21 cellular contexts compared by ENCODE assay signal in the genomic region with DNA sequence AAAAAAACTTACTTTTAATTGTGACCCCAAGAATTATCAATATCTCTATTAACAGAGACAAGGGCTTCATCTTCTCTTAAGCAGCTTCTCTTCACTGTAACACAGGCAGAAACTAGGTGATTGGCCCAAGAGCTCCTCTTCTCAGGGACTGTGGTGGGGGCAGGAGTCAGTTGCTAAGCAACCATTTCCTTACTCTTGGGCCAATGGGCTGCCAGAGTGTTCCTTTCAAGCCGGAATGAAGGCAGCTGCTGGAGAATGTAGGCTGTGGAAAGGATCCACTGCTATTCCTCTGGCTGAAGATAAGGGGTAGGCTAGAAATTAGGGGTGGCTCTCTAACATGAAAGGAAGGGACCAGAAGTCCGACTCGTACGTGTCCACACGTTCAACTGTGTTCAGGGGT. TPM values are rescaled to one million over a fixed set of nuclear protein-coding genes. Genes with fewer than 3 reads are reported as not detected.
A peak's percentile ranks its signal among the peaks of the same experiment; 100 is the strongest.
DNase-seq lines count a peak whose midpoint lies in the region; ATAC-seq, FAIRE-seq and TF ChIP-seq lines count a peak whose summit lies in the region.
"Had no signal": no experiment of that assay in that cellular context is flagged by ENCODE, and none has a peak within 500 bp of the region (broad histone marks: within the 10 kb centered on the region; RNA-seq: fewer than 3 reads in every experiment).

A gene with protein sequence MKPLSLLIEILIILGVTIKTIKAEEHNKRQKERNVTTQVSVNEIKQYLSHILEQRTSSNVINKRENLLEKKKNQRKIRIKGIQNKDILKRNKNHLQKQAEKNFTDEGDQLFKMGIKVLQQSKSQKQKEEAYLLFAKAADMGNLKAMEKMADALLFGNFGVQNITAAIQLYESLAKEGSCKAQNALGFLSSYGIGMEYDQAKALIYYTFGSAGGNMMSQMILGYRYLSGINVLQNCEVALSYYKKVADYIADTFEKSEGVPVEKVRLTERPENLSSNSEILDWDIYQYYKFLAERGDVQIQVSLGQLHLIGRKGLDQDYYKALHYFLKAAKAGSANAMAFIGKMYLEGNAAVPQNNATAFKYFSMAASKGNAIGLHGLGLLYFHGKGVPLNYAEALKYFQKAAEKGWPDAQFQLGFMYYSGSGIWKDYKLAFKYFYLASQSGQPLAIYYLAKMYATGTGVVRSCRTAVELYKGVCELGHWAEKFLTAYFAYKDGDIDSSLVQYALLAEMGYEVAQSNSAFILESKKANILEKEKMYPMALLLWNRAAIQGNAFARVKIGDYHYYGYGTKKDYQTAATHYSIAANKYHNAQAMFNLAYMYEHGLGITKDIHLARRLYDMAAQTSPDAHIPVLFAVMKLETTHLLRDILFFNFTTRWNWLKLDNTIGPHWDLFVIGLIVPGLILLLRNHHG (minus strand): TSS at position 150 of the 400 bp plus-strand sequence. CDS start 80 bp downstream, at position 70.

- H3K9me3 ChIP-seq in K562 (replicated peaks; ENCODE audit: control insufficient read depth, insufficient read depth, low read depth, low read length): no peaks in the 10 kb centered on the region
- H3K9me3 ChIP-seq: colonic mucosa had no signal

- no peaks in the 10 kb centered on the region for H3K79me2 ChIP-seq in K562 (ENCODE audit: control insufficient read depth, insufficient read depth, low read length)

- peaks cover 41% of the 10 kb centered on the region for H3K9me3 Mint-ChIP-seq in nephron progenitor cell
- H3K9me3 Mint-ChIP-seq in activated naive CD4-positive, alpha-beta T cell treated with anti-CD3 and anti-CD28 coated beads, Interleukin-2, amount 10 ng/mL, durations not matched to agents 7 days and 5 days: peaks cover 17% of the 10 kb centered on the region
- H3K9me3 Mint-ChIP-seq in natural killer cell treated with Interleukin-12 subunit alpha and Interleukin-12 subunit beta and Interleukin-15 and Interleukin-18, amount 100 ng/mL, for 72 hours: peaks cover 9% of the 10 kb centered on the region
- H3K9me3 Mint-ChIP-seq: activated naive CD8-positive, alpha-beta T cell treated with anti-CD3 and anti-CD28 coated beads, Interleukin-2, amount 10 ng/mL, durations not matched to agents 7 days and 5 days had no signal

- DNase-seq in NCI-H1417 (lab: John Stamatoyannopoulos, UW) (peak in 2 of 3 experiments; percentile 40 to 61), NCI-H1417 treated with DMSO at 0.1 percent for 48 hours (lab: John Stamatoyannopoulos, UW) (no peak), M059J (ENCODE audit: low read depth) (peak; percentile 7), K562 (ENCODE audit: extremely low read depth in 1 of 4, low spot score in 3 of 4) (peak in 1 of 4 experiments; percentile 3), nephron progenitor cell (peak; percentile 27)
- DNase-seq in activated naive CD4-positive, alpha-beta T cell treated with anti-CD3 and anti-CD28 coated beads, Interleukin-2, amount 10 ng/mL, durations not matched to agents 7 days and 5 days: no peak
- no peak for DNase-seq in natural killer cell treated with Interleukin-12 subunit alpha and Interleukin-12 subunit beta and Interleukin-15 and Interleukin-18, amount 100 ng/mL, for 72 hours (ENCODE audit: low spot score)
- DNase-seq: activated CD4-positive, CD25-positive, alpha-beta regulatory T cell; activated naive CD8-positive, alpha-beta T cell treated with anti-CD3 and anti-CD28 coated beads, Interleukin-2, amount 10 ng/mL, durations not matched to agents 7 days and 5 days; brain microvascular endothelial cell; colonic mucosa; DMS79; foreskin keratinocyte; left ventricle myocardium superior; ovary; stimulated activated naive CD4-positive, alpha-beta T cell treated with Interleukin-2 at 50 U/mL for 16 hours; transverse colon had no signal

- no TSS peak for BruUV-seq in K562 (replicated peaks; lab: Mats Ljungman, UMichigan)

- no peaks in the 10 kb centered on the region for H3K27me3 ChIP-seq in K562 (ENCODE audit: control insufficient read depth in 2 of 2, insufficient read depth in 2 of 2, low read length in 2 of 2)
- H3K27me3 ChIP-seq: brain microvascular endothelial cell, colonic mucosa, foreskin keratinocyte, ovary, transverse colon had no signal

- H3K4me3 Mint-ChIP-seq in nephron progenitor cell: no peak within 1 kb of the TSS
- H3K4me3 Mint-ChIP-seq in activated naive CD4-positive, alpha-beta T cell treated with anti-CD3 and anti-CD28 coated beads, Interleukin-2, amount 10 ng/mL, durations not matched to agents 7 days and 5 days: no peak within 1 kb of the TSS
- no peak within 1 kb of the TSS for H3K4me3 Mint-ChIP-seq in natural killer cell treated with Interleukin-12 subunit alpha and Interleukin-12 subunit beta and Interleukin-15 and Interleukin-18, amount 100 ng/mL, for 72 hours
- H3K4me3 Mint-ChIP-seq: activated naive CD8-positive, alpha-beta T cell treated with anti-CD3 and anti-CD28 coated beads, Interleukin-2, amount 10 ng/mL, durations not matched to agents 7 days and 5 days; activated T-helper 1 cell treated with anti-CD3 and anti-CD28 coated beads, Interleukin-12 subunit alpha, Interleukin-12 subunit beta, Interleukin-2, Interleukin-4 antibody, amounts not matched to agents 30 ng/mL and 10 ng/mL and 1 ng/mL, durations not matched to agents 14 hours and 24 hours and 36 hours had no signal

- H3K27ac Mint-ChIP-seq in nephron progenitor cell: no peak within 1 kb of the TSS
- no peak within 1 kb of the TSS for H3K27ac Mint-ChIP-seq in activated naive CD4-positive, alpha-beta T cell treated with anti-CD3 and anti-CD28 coated beads, Interleukin-2, amount 10 ng/mL, durations not matched to agents 7 days and 5 days
- H3K27ac Mint-ChIP-seq in natural killer cell treated with Interleukin-12 subunit alpha and Interleukin-12 subunit beta and Interleukin-15 and Interleukin-18, amount 100 ng/mL, for 72 hours: no peak within 1 kb of the TSS
- H3K27ac Mint-ChIP-seq: activated naive CD8-positive, alpha-beta T cell treated with anti-CD3 and anti-CD28 coated beads, Interleukin-2, amount 10 ng/mL, durations not matched to agents 7 days and 5 days; activated T-helper 1 cell treated with anti-CD3 and anti-CD28 coated beads, Interleukin-12 subunit alpha, Interleukin-12 subunit beta, Interleukin-2, Interleukin-4 antibody, amounts not matched to agents 30 ng/mL and 10 ng/mL and 1 ng/mL, durations not matched to agents 14 hours and 24 hours and 36 hours had no signal

- no peak for TF ChIP-seq EP300 in K562 (IDR thresholded peaks at IDR 0.05; ENCODE audit: low read length)

- ATAC-seq in K562 (no peak), GM19467 (IDR thresholded peaks at IDR 0.05; ENCODE audit: unreplicated experiment) (no peak)
- no peak for ATAC-seq in natural killer cell treated with Interleukin-12 subunit alpha and Interleukin-12 subunit beta and Interleukin-15 and Interleukin-18, amount 100 ng/mL, for 72 hours
- ATAC-seq: foreskin keratinocyte, left ventricle myocardium superior, sciatic nerve had no signal

- FAIRE-seq in K562 (lab: Jason Lieb, UNC): no peak

- intact Hi-C loops in K562 (cut with micrococcal nuclease): no loop called here

- no peak within 1 kb of the TSS for H3K9ac ChIP-seq in K562 (ENCODE audit: insufficient read depth in 1 of 2, low read depth in 2 of 2, low read length in 2 of 2)

- H3K4me1 Mint-ChIP-seq in nephron progenitor cell: peaks cover 8% of the 10 kb centered on the region
- H3K4me1 Mint-ChIP-seq in activated naive CD4-positive, alpha-beta T cell treated with anti-CD3 and anti-CD28 coated beads, Interleukin-2, amount 10 ng/mL, durations not matched to agents 7 days and 5 days: peaks cover 3% of the 10 kb centered on the region
- no peaks in the 10 kb centered on the region for H3K4me1 Mint-ChIP-seq in natural killer cell treated with Interleukin-12 subunit alpha and Interleukin-12 subunit beta and Interleukin-15 and Interleukin-18, amount 100 ng/mL, for 72 hours (ENCODE audit: low read depth in 2 of 2)
- H3K4me1 Mint-ChIP-seq: activated naive CD8-positive, alpha-beta T cell treated with anti-CD3 and anti-CD28 coated beads, Interleukin-2, amount 10 ng/mL, durations not matched to agents 7 days and 5 days had no signal

- no peak for TF ChIP-seq RAD21 in K562 (CRISPR knock-in tag; conservative IDR thresholded peaks at IDR 0.05 in 1 of 2, IDR thresholded peaks at IDR 0.05 in 1 of 2)

- in situ Hi-C loops in K562 (cut with MboI): no loop called here

- H3K36me3 ChIP-seq in K562 (ENCODE audit: control insufficient read depth, insufficient read depth, low read length): no peaks in the 10 kb centered on the region
- H3K36me3 ChIP-seq: brain microvascular endothelial cell, colonic mucosa, ovary, transverse colon had no signal

- no peaks in the 10 kb centered on the region for H3K4me1 ChIP-seq in K562 (replicated peaks in 1 of 2; ENCODE audit: control insufficient read depth in 2 of 2, insufficient read depth in 2 of 2, low read length in 2 of 2)
- H3K4me1 ChIP-seq: colonic mucosa, foreskin keratinocyte had no signal

- no peak for TF ChIP-seq POLR2A in K562 (conservative IDR thresholded peaks at IDR 0.05)

- peaks cover 4% of the 10 kb centered on the region for H3K27me3 Mint-ChIP-seq in nephron progenitor cell (ENCODE audit: low read depth, poor library complexity)
- peaks cover 7% of the 10 kb centered on the region for H3K27me3 Mint-ChIP-seq in activated naive CD4-positive, alpha-beta T cell treated with anti-CD3 and anti-CD28 coated beads, Interleukin-2, amount 10 ng/mL, durations not matched to agents 7 days and 5 days
- H3K27me3 Mint-ChIP-seq in natural killer cell treated with Interleukin-12 subunit alpha and Interleukin-12 subunit beta and Interleukin-15 and Interleukin-18, amount 100 ng/mL, for 72 hours: no peaks in the 10 kb centered on the region
- H3K27me3 Mint-ChIP-seq: activated naive CD8-positive, alpha-beta T cell treated with anti-CD3 and anti-CD28 coated beads, Interleukin-2, amount 10 ng/mL, durations not matched to agents 7 days and 5 days had no signal

- H3K27ac ChIP-seq in K562 (ENCODE audit: extremely low read depth, low read depth, low read length): no peak within 1 kb of the TSS
- H3K27ac ChIP-seq: brain microvascular endothelial cell, colonic mucosa, foreskin keratinocyte, ovary, transverse colon had no signal

- CTCF ChIA-PET in K562 (lab: Yijun Ruan, JAX; ENCODE audit: low intra/inter-chr PET ratio): no interaction called here
- CTCF ChIA-PET in activated naive CD4-positive, alpha-beta T cell treated with anti-CD3 and anti-CD28 coated beads, Interleukin-2, amount 10 ng/mL, durations not matched to agents 7 days and 5 days (lab: Charles Lee): no interaction called here

- no peak within 1 kb of the TSS for H3K4me3 ChIP-seq in K562
- H3K4me3 ChIP-seq: colonic mucosa, ovary, transverse colon had no signal

- no peak within 1 kb of the TSS for H2AFZ ChIP-seq in K562 (ENCODE audit: low read depth, low read length)

- 3% methylated on average over 5 of the region's 5 CpGs for WGBS in K562 (ENCODE audit: insufficient coverage, low coverage, missing lambda C conversion rate)

- H3K9me1 ChIP-seq in K562 (ENCODE audit: control insufficient read depth, insufficient read depth, low read length): no peaks in the 10 kb centered on the region

- peaks cover 12% of the 10 kb centered on the region for H3K36me3 Mint-ChIP-seq in nephron progenitor cell (ENCODE audit: low read depth)
- no peaks in the 10 kb centered on the region for H3K36me3 Mint-ChIP-seq in activated naive CD4-positive, alpha-beta T cell treated with anti-CD3 and anti-CD28 coated beads, Interleukin-2, amount 10 ng/mL, durations not matched to agents 7 days and 5 days
- H3K36me3 Mint-ChIP-seq in natural killer cell treated with Interleukin-12 subunit alpha and Interleukin-12 subunit beta and Interleukin-15 and Interleukin-18, amount 100 ng/mL, for 72 hours: no peaks in the 10 kb centered on the region
- H3K36me3 Mint-ChIP-seq: activated naive CD8-positive, alpha-beta T cell treated with anti-CD3 and anti-CD28 coated beads, Interleukin-2, amount 10 ng/mL, durations not matched to agents 7 days and 5 days had no signal

- no peak within 1 kb of the TSS for H3K4me2 ChIP-seq in K562 (ENCODE audit: insufficient read depth, low read length)

- POLR2A ChIA-PET in K562 (lab: Yijun Ruan, JAX): no interaction called here

- TF ChIP-seq CTCF in K562 (IDR thresholded peaks at IDR 0.05 in 2 of 3, conservative IDR thresholded peaks at IDR 0.05 in 1 of 3; ENCODE audit: insufficient read depth in 2 of 3, low read depth in 1 of 3, low read length in 3 of 3): no peak
- no peak for TF ChIP-seq CTCF in nephron progenitor cell (IDR thresholded peaks at IDR 0.05)

- H4K20me1 ChIP-seq in K562 (replicated peaks; ENCODE audit: control insufficient read depth, insufficient read depth, low read length): no peaks in the 10 kb centered on the region

RNA-seq across cellular contexts. Expression of the gene that starts here (rescaled TPM):
- total RNA-seq in M059J (2014; rRNA removed; shearing (Covaris generic)): not detected in 2 replicates
- total RNA-seq in K562 (2011; cell fraction: chromatin; rRNA removed; ENCODE audit: low replicate concordance): not detected in 2 replicates
- total RNA-seq in K562 (2011; cell fraction: nucleolus; rRNA removed): not detected in 2 replicates
- not detected in 2 replicates for total RNA-seq in K562 (2011; cell fraction: nucleoplasm; rRNA removed)
- total RNA-seq in K562 (2014; rRNA removed): not detected in 2 replicates
- total RNA-seq in K562 (2014; rRNA removed; fragmentation: Illumina TruSeq; extraction: Trizol): not detected in 2 replicates
- not detected in 2 replicates for total RNA-seq in K562 (2015; rRNA removed; fragmentation: Illumina TruSeq; extraction: Trizol)
- not detected in 2 replicates for total RNA-seq in K562 (2021)
- not detected in 2 replicates for polyA plus RNA-seq in K562 (2011; rRNA removed)
- not detected in 2 replicates for polyA plus RNA-seq in K562 (2011; cell fraction: cytosol; rRNA removed)
- polyA plus RNA-seq in K562 (2011; cell fraction: nucleus; rRNA removed): not detected in 2 replicates
- not detected in 2 replicates for polyA plus RNA-seq in K562 (2012)
- polyA plus RNA-seq in K562 (2014; fragmentation: Illumina TruSeq; extraction: Trizol): not detected in 2 replicates
- not detected for polyA plus RNA-seq in K562 (2014; fragmentation: Nextera tagmentation; extraction: Ambion mirVana)
- polyA plus RNA-seq in K562 (2014; rRNA removed): not detected in 2 replicates
- not detected in 2 replicates for polyA minus RNA-seq in K562 (2011; rRNA and poly(A)+ RNA removed)
- not detected in 2 replicates for polyA minus RNA-seq in K562 (2011; cell fraction: cytosol; rRNA and poly(A)+ RNA removed)
- polyA minus RNA-seq in K562 (2011; cell fraction: nucleus; rRNA and poly(A)+ RNA removed): not detected in 2 replicates
- total RNA-seq in natural killer cell treated with Interleukin-12 subunit alpha and Interleukin-12 subunit beta and Interleukin-15 and Interleukin-18, amount 100 ng/mL, for 72 hours: not detected
- total RNA-seq: activated naive CD8-positive, alpha-beta T cell treated with anti-CD3 and anti-CD28 coated beads, Interleukin-2, amount 10 ng/mL, durations not matched to agents 7 days and 5 days; activated T-helper 1 cell treated with anti-CD3 and anti-CD28 coated beads, Interleukin-12 subunit alpha, Interleukin-12 subunit beta, Interleukin-2, Interleukin-4 antibody, amounts not matched to agents 30 ng/mL and 10 ng/mL and 1 ng/mL, durations not matched to agents 14 hours and 24 hours and 36 hours; colonic mucosa; foreskin keratinocyte; sciatic nerve; T-helper 1 cell treated with Interleukin-12 subunit alpha and Interleukin-12 subunit beta and Interleukin-4 antibody, amounts not matched to agents 30 ng/mL and 1 ng/mL, for 36 hours; transverse colon had no signal
- polyA plus RNA-seq: foreskin keratinocyte had no signal

Comparison
In these comparisons a context has a peak if more than half of its experiments do, and no peak if none do; other contexts are left out.
1. DNase-seq: peak in NCI-H1417 (2 of 3) and nephron progenitor cell (single experiment); none in NCI-H1417 treated with DMSO at 0.1 percent for 48 hours (single experiment), activated naive CD4-positive, alpha-beta T cell treated with anti-CD3 and anti-CD28 coated beads, Interleukin-2, amount 10 ng/mL, durations not matched to agents 7 days and 5 days (single experiment) and natural killer cell treated with Interleukin-12 subunit alpha and Interleukin-12 subunit beta and Interleukin-15 and Interleukin-18, amount 100 ng/mL, for 72 hours (single experiment).
2. Peak in DNase-seq in M059J; RNA of the gene not detected or under 1 TPM.